In genomic region chr12:64691793-64692583, GRCh38 we compare ENCODE assay signal across 9 cellular contexts.
DNase-seq lines count a peak whose midpoint lies in the region; ATAC-seq and TF ChIP-seq lines count a peak whose summit lies in the region.
"Had no signal": no experiment of that assay in that cellular context is flagged by ENCODE, and none has a peak within 500 bp of the region (broad histone marks: within the 10 kb centered on the region; RNA-seq: fewer than 3 reads in every experiment).

No MANE protein-coding gene starts in this region.

- no peak overlapping the region for H2AK5ac ChIP-seq in IMR-90 (ENCODE audit: low read depth, low read length)

- no peak overlapping the region for H2BK5ac ChIP-seq in IMR-90 (ENCODE audit: low read depth, low read length, poor library complexity, severe bottlenecking)

- no peak overlapping the region; the same call in 1 of the 2 replicates for H3K56ac ChIP-seq in IMR-90 (ENCODE audit: extremely low read depth, insufficient read depth, low read length)

- H3K18ac ChIP-seq in IMR-90 (ENCODE audit: low read depth, low read length), result no peak overlapping the region

- H3K23ac ChIP-seq in IMR-90 (ENCODE audit: low read depth, low read length), result no peak overlapping the region

- H3K4me1 Mint-ChIP-seq in CD4-positive, CD25-positive, alpha-beta regulatory T cell, result peaks cover 30 to 90% (median 66%) of the 10 kb centered on the region in 4 donors
- H3K4me1 Mint-ChIP-seq in WTC11, result peaks cover 55% of the 10 kb centered on the region

- ATAC-seq in CD4-positive, CD25-positive, alpha-beta regulatory T cell (ENCODE audit: low read depth in 2 of 2), result no peak
- ATAC-seq in IMR-90 (ENCODE audit: low read depth), result peak; percentile 38
- peak; percentile 10; the same call in 1 of the 2 replicates for ATAC-seq in WTC11
- peak; percentile 55 to 61 for ATAC-seq in lower lobe of right lung

- peaks cover 8% of the 10 kb centered on the region for H4K20me1 ChIP-seq in IMR-90 (ENCODE audit: insufficient read depth, low read length)

- peaks cover 89% of the 10 kb centered on the region for H3K4me1 ChIP-seq in CD4-positive, CD25-positive, alpha-beta regulatory T cell (ENCODE audit: control insufficient read depth, insufficient read depth, low read length, poor library complexity, severe bottlenecking)
- peaks cover 9% of the 10 kb centered on the region for H3K4me1 ChIP-seq in IMR-90 (ENCODE audit: control insufficient read depth, insufficient read depth, low read length)
- H3K4me1 ChIP-seq in lower lobe of right lung, result peaks cover 35% of the 10 kb centered on the region
- H3K4me1 ChIP-seq in vagina, result peaks cover 10% of the 10 kb centered on the region

- H3K9me3 ChIP-seq in CD4-positive, CD25-positive, alpha-beta regulatory T cell (ENCODE audit: control insufficient read depth in 2 of 2, low read length in 2 of 2), result no peaks in the 10 kb centered on the region
- H3K9me3 ChIP-seq in IMR-90 (ENCODE audit: control insufficient read depth, insufficient read depth, low read length) (no peaks in the 10 kb centered on the region), lower lobe of right lung (no peaks in the 10 kb centered on the region), vagina (no peaks in the 10 kb centered on the region)

- no peak overlapping the region for H4K91ac ChIP-seq in IMR-90 (ENCODE audit: insufficient read depth, low read depth, low read length)

- H4K8ac ChIP-seq in IMR-90 (ENCODE audit: low read depth in 2 of 2, low read length in 2 of 2), result no peak overlapping the region

- no peak overlapping the region for H4K5ac ChIP-seq in IMR-90 (ENCODE audit: low read depth, low read length)

- no peak overlapping the region for H3K4ac ChIP-seq in IMR-90 (ENCODE audit: low read depth, low read length)

- peaks cover 79% of the 10 kb centered on the region for H3K36me3 ChIP-seq in CD4-positive, CD25-positive, alpha-beta regulatory T cell (ENCODE audit: control insufficient read depth, insufficient read depth, low read length)
- H3K36me3 ChIP-seq in IMR-90 (ENCODE audit: control insufficient read depth, insufficient read depth, low read length), result peaks cover 20% of the 10 kb centered on the region
- peaks cover 56% of the 10 kb centered on the region for H3K36me3 ChIP-seq in lower lobe of right lung
- peaks cover 0 to 2% of the 10 kb centered on the region in 2 donors for H3K36me3 ChIP-seq in vagina

- H3K36me3 Mint-ChIP-seq in CD4-positive, CD25-positive, alpha-beta regulatory T cell, result peaks cover 50% of the 10 kb centered on the region
- H3K36me3 Mint-ChIP-seq in WTC11, result peaks cover 25% of the 10 kb centered on the region

- TF ChIP-seq CTCF in IMR-90 (conservative IDR thresholded peaks at IDR 0.05; ENCODE audit: low read depth, low read length) (no peak), WTC11 (IDR thresholded peaks at IDR 0.05) (no peak), lower lobe of right lung (IDR thresholded peaks at IDR 0.05) (no peak), vagina (IDR thresholded peaks at IDR 0.05) (no peak), GM10266 (IDR thresholded peaks at IDR 0.05; ENCODE audit: control insufficient read depth, insufficient read depth, low read depth, missing control alignments) (no peak)

- H3K4me3 ChIP-seq in CD4-positive, CD25-positive, alpha-beta regulatory T cell (ENCODE audit: low read depth, low read length), result no peak overlapping the region
- H3K4me3 ChIP-seq in IMR-90 (ENCODE audit: insufficient read depth, low read depth, low read length), result no peak overlapping the region
- H3K4me3 ChIP-seq in lower lobe of right lung, result no peak overlapping the region
- H3K4me3 ChIP-seq in vagina, result no peak overlapping the region

- H2AFZ ChIP-seq in IMR-90 (replicated peaks; ENCODE audit: low read length, poor library complexity), result no peak overlapping the region

- intact Hi-C loops in IMR-90 (cut with micrococcal nuclease), result no loop called here
- intact Hi-C loops in lower lobe of right lung (cut with DNase I), result no loop called here
- intact Hi-C loops in vagina (cut with DNase I), result no loop called here

- no peak for TF ChIP-seq RAD21 in IMR-90 (IDR thresholded peaks at IDR 0.05; ENCODE audit: low read length)

- POLR2A ChIA-PET in IMR-90 (lab: Charles Lee; ENCODE audit: unreplicated experiment) (interaction anchor here (0.5 kb wide), 1 partner anchor 78 kb away, joined by 4 read pairs; no protein-coding TSS in a partner anchor), WTC11 (lab: Charles Lee) (interaction anchor here (1.2 kb wide), 1 partner anchor 81 kb away, joined by 3 read pairs; no protein-coding TSS in a partner anchor)

- no peaks in the 10 kb centered on the region for H3K27me3 Mint-ChIP-seq in CD4-positive, CD25-positive, alpha-beta regulatory T cell
- H3K27me3 Mint-ChIP-seq in WTC11 (ENCODE audit: low read depth), result no peaks in the 10 kb centered on the region

- no peaks in the 10 kb centered on the region for H3K27me3 ChIP-seq in CD4-positive, CD25-positive, alpha-beta regulatory T cell (ENCODE audit: control insufficient read depth, insufficient read depth, low read length)
- H3K27me3 ChIP-seq in IMR-90 (ENCODE audit: control insufficient read depth, insufficient read depth, low read length) (no peaks in the 10 kb centered on the region), lower lobe of right lung (ENCODE audit: low read depth) (no peaks in the 10 kb centered on the region), vagina (no peaks in the 10 kb centered on the region)

- no peak overlapping the region for H2BK15ac ChIP-seq in IMR-90 (ENCODE audit: low read depth, low read length)

- no peak for DNase-seq in CD4-positive, CD25-positive, alpha-beta regulatory T cell
- DNase-seq in IMR-90 (peak; percentile 26), WTC11 (ENCODE audit: low spot score) (no peak), lower lobe of right lung (no peak), NK-92 (lab: John Stamatoyannopoulos, UW; ENCODE audit: unreplicated experiment) (no peak), vagina (ENCODE audit: extremely low spot score in 2 of 2) (no peak), HT-29 (ENCODE audit: low spot score) (no peak), GM10266 (ENCODE audit: extremely low spot score) (no peak)
- DNase-seq: DND-41 had no signal

- WGBS in IMR-90 (ENCODE audit: extremely low coverage in 2 of 2, insufficient read length in 1 of 2), 2 experiments, result no CpG with 5 or more reads among the region's 2 CpGs

- TF ChIP-seq POLR2A in IMR-90 (IDR thresholded peaks at IDR 0.05; ENCODE audit: low read depth, low read length), result no peak
- TF ChIP-seq POLR2A in vagina (IDR thresholded peaks at IDR 0.05), result no peak

- H3K4me2 ChIP-seq in IMR-90 (ENCODE audit: low read depth, low read length), result no peak overlapping the region; the same call in 1 of the 2 replicates

- H3K9me1 ChIP-seq in IMR-90 (ENCODE audit: insufficient read depth, low read length), result peaks cover 3% of the 10 kb centered on the region; the same call in 1 of the 2 replicates

- H3K27ac Mint-ChIP-seq in CD4-positive, CD25-positive, alpha-beta regulatory T cell, result peak overlapping the region; percentile 73 to 94 (median 88)
- peak overlapping the region; percentile 96 for H3K27ac Mint-ChIP-seq in WTC11

- H2BK20ac ChIP-seq in IMR-90 (ENCODE audit: low read depth, low read length), result no peak overlapping the region

- H3K9me3 Mint-ChIP-seq in CD4-positive, CD25-positive, alpha-beta regulatory T cell, result peaks cover 0 to 3% (median 0%) of the 10 kb centered on the region in 7 donors
- H3K9me3 Mint-ChIP-seq in WTC11, result no peaks in the 10 kb centered on the region

- peaks cover 16 to 60% of the 10 kb centered on the region in 2 experiments for H3K79me1 ChIP-seq in IMR-90 (ENCODE audit: low read depth in 1 of 2, low read length in 2 of 2)

- dilution Hi-C loops in IMR-90 (cut with HindIII; ENCODE audit: low sequenced_read_pairs, unreplicated experiment), result no loop called here

- in situ Hi-C loops in IMR-90 (cut with MboI; ENCODE audit: low sequenced_read_pairs), result no loop called here

- CTCF ChIA-PET in IMR-90 (lab: Yijun Ruan, JAX) (interaction anchor here (0.5 to 1.2 kb wide), 4 partner anchors 9 to 142 kb away, joined by 3 to 4 read pairs (median 4); no protein-coding TSS in a partner anchor), WTC11 (lab: Charles Lee) (interaction anchor here (0.5 to 1.6 kb wide), 5 partner anchors 89 to 147 kb away, joined by 3 to 5 read pairs (median 3); no protein-coding TSS in a partner anchor)

- no peak overlapping the region for H2BK120ac ChIP-seq in IMR-90 (ENCODE audit: low read depth, low read length)

- BruUV-seq in IMR-90 (replicated peaks; lab: Mats Ljungman, UMichigan), result no TSS peak

- peak overlapping the region in 3 of 4 donors; percentile 12 to 69 (median 26) for H3K4me3 Mint-ChIP-seq in CD4-positive, CD25-positive, alpha-beta regulatory T cell
- peak overlapping the region; percentile 50 for H3K4me3 Mint-ChIP-seq in WTC11

- H2AK9ac ChIP-seq in IMR-90 (replicated peaks; ENCODE audit: low read depth, low read length, poor library complexity), result no peak overlapping the region

- no peak overlapping the region for H3K9ac ChIP-seq in IMR-90 (ENCODE audit: low read depth, low read length)

- peak overlapping the region; percentile 34 for H3K27ac ChIP-seq in CD4-positive, CD25-positive, alpha-beta regulatory T cell (ENCODE audit: insufficient read depth, low read length, poor library complexity, severe bottlenecking)
- H3K27ac ChIP-seq in IMR-90 (ENCODE audit: insufficient read depth, low read length) (no peak overlapping the region; the same call in 1 of the 2 replicates), lower lobe of right lung (no peak overlapping the region), vagina (no peak overlapping the region)

- no peak overlapping the region for H3K14ac ChIP-seq in IMR-90 (replicated peaks; ENCODE audit: low read depth, low read length)

TF ChIP-seq in IMR-90, 13 proteins besides CTCF, POLR2A, EP300 and RAD21 (continues in another document):
- TF ChIP-seq USF2 (IDR thresholded peaks at IDR 0.05; ENCODE audit: low read depth, low read length) (no peak), RFX5 (IDR thresholded peaks at IDR 0.05; ENCODE audit: low read depth, low read length) (no peak)

TF ChIP-seq in WTC11, 78 proteins besides CTCF, POLR2A, EP300 and RAD21 (continues in another document):
- TF ChIP-seq SMAD4 (CRISPR knock-in tag; IDR thresholded peaks at IDR 0.05), result no peak
- TF ChIP-seq IRF2 (CRISPR knock-in tag; IDR thresholded peaks at IDR 0.05; ENCODE audit: borderline replicate concordance, low read depth), result no peak
- no peak for TF ChIP-seq TCF7 (CRISPR knock-in tag; IDR thresholded peaks at IDR 0.05; ENCODE audit: low read depth)
- no peak for TF ChIP-seq FOXJ3 (CRISPR knock-in tag; IDR thresholded peaks at IDR 0.05; ENCODE audit: borderline replicate concordance)
- TF ChIP-seq CBFB (CRISPR knock-in tag; IDR thresholded peaks at IDR 0.05; ENCODE audit: low read depth), result no peak
- TF ChIP-seq, protein P1, sequence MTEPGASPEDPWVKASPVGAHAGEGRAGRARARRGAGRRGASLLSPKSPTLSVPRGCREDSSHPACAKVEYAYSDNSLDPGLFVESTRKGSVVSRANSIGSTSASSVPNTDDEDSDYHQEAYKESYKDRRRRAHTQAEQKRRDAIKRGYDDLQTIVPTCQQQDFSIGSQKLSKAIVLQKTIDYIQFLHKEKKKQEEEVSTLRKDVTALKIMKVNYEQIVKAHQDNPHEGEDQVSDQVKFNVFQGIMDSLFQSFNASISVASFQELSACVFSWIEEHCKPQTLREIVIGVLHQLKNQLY (CRISPR knock-in tag; IDR thresholded peaks at IDR 0.05), result no peak

Comparison
In these comparisons a context has a peak if more than half of its experiments do, and no peak if none do; other contexts are left out.
1. ATAC-seq: peak in IMR-90 (single experiment), WTC11 (single experiment) and lower lobe of right lung (2 of 2); none in CD4-positive, CD25-positive, alpha-beta regulatory T cell (0 of 2).